ENCODE assay signal across 1 cellular context in genomic region chr20:48738399-48739304, GRCh38.
TF ChIP-seq lines count a peak whose summit lies in the region.

No MANE protein-coding gene starts in this region.

TF ChIP-seq in HepG2, 621 proteins besides CTCF, POLR2A, EP300 and RAD21 (continued from another document and continues in another):
- no peak for TF ChIP-seq ZNF142 (CRISPR knock-in tag; IDR thresholded peaks at IDR 0.05)
- TF ChIP-seq MED13 (CRISPR knock-in tag; IDR thresholded peaks at IDR 0.05) = no peak
- TF ChIP-seq CBX1 (IDR thresholded peaks at IDR 0.05; ENCODE audit: low read depth) = peak; percentile 45
- TF ChIP-seq MZF1 (CRISPR knock-in tag; IDR thresholded peaks at IDR 0.05; ENCODE audit: borderline replicate concordance) = no peak
- TF ChIP-seq MTERF4 (CRISPR knock-in tag; IDR thresholded peaks at IDR 0.05) = peak; percentile 26; the same call in 1 of the 2 replicates
- TF ChIP-seq RBM39 (IDR thresholded peaks at IDR 0.05; ENCODE audit: low read depth, low read length, poor library complexity, severe bottlenecking) = no peak
- TF ChIP-seq ZKSCAN8 (CRISPR knock-in tag; IDR thresholded peaks at IDR 0.05; ENCODE audit: borderline replicate concordance) = no peak
- no peak for TF ChIP-seq CREB1 (IDR thresholded peaks at IDR 0.05)
- TF ChIP-seq CREB1 (CRISPR knock-in tag; IDR thresholded peaks at IDR 0.05) = no peak
- no peak for TF ChIP-seq ZFP36L2 (CRISPR knock-in tag; IDR thresholded peaks at IDR 0.05)
- TF ChIP-seq ZFP36 (IDR thresholded peaks at IDR 0.05; ENCODE audit: borderline replicate concordance, low read depth, low read length, partially characterized antibody) = no peak
- TF ChIP-seq ZBTB49 (CRISPR knock-in tag; IDR thresholded peaks at IDR 0.05; ENCODE audit: borderline replicate concordance) = no peak
- no peak for TF ChIP-seq PCBP1 (IDR thresholded peaks at IDR 0.05; ENCODE audit: borderline replicate concordance, low read depth, low read length)
- TF ChIP-seq RFX1 (IDR thresholded peaks at IDR 0.05) = no peak
- no peak for TF ChIP-seq E2F1 (CRISPR knock-in tag; IDR thresholded peaks at IDR 0.05)
- no peak for TF ChIP-seq MIER2 (CRISPR knock-in tag; IDR thresholded peaks at IDR 0.05)
- no peak for TF ChIP-seq ZNF570 (CRISPR knock-in tag; IDR thresholded peaks at IDR 0.05; ENCODE audit: borderline replicate concordance)
- no peak for TF ChIP-seq LRRFIP1 (CRISPR knock-in tag; conservative IDR thresholded peaks at IDR 0.05)
- TF ChIP-seq ZFAT (CRISPR knock-in tag; conservative IDR thresholded peaks at IDR 0.05) = no peak
- TF ChIP-seq ZNF343 (CRISPR knock-in tag; IDR thresholded peaks at IDR 0.05) = no peak
- TF ChIP-seq TFDP2 (CRISPR knock-in tag; IDR thresholded peaks at IDR 0.05) = no peak
- TF ChIP-seq STAT5B (CRISPR knock-in tag; IDR thresholded peaks at IDR 0.05) = no peak
- no peak for TF ChIP-seq ZNF20 (CRISPR knock-in tag; IDR thresholded peaks at IDR 0.05)
- TF ChIP-seq ZC3H4 (CRISPR knock-in tag; IDR thresholded peaks at IDR 0.05; ENCODE audit: borderline replicate concordance) = no peak
- TF ChIP-seq RXRB (CRISPR knock-in tag; IDR thresholded peaks at IDR 0.05; ENCODE audit: borderline replicate concordance) = peak; percentile 83; the same call in 1 of the 2 replicates
- peak; percentile 71; the same call in 1 of the 2 replicates for TF ChIP-seq ZNF543 (CRISPR knock-in tag; IDR thresholded peaks at IDR 0.05)
- no peak; the same call in 1 of the 2 replicates for TF ChIP-seq PHF8 (CRISPR knock-in tag; IDR thresholded peaks at IDR 0.05)
- TF ChIP-seq ZNF883 (CRISPR knock-in tag; IDR thresholded peaks at IDR 0.05; ENCODE audit: not compliant biosample characterization) = no peak
- no peak for TF ChIP-seq MIXL1 (CRISPR knock-in tag; IDR thresholded peaks at IDR 0.05)
- TF ChIP-seq ZNF558 (CRISPR knock-in tag; IDR thresholded peaks at IDR 0.05; ENCODE audit: borderline replicate concordance) = no peak
- no peak for TF ChIP-seq ZKSCAN1 (IDR thresholded peaks at IDR 0.05; ENCODE audit: low read length)
- TF ChIP-seq E2F5 (CRISPR knock-in tag; conservative IDR thresholded peaks at IDR 0.05) = no peak
- TF ChIP-seq CEBPG (CRISPR knock-in tag; IDR thresholded peaks at IDR 0.05) = no peak
- TF ChIP-seq ZNF709 (CRISPR knock-in tag; IDR thresholded peaks at IDR 0.05) = peak; percentile 77; the same call in 1 of the 2 replicates
- no peak for TF ChIP-seq NAIF1 (CRISPR knock-in tag; IDR thresholded peaks at IDR 0.05; ENCODE audit: borderline replicate concordance)
- no peak for TF ChIP-seq KAT2B (IDR thresholded peaks at IDR 0.05; ENCODE audit: borderline replicate concordance, low read depth, low read length)
- no peak for TF ChIP-seq TSC22D2 (CRISPR knock-in tag; IDR thresholded peaks at IDR 0.05; ENCODE audit: borderline replicate concordance)
- no peak for TF ChIP-seq MAF1 (CRISPR knock-in tag; IDR thresholded peaks at IDR 0.05; ENCODE audit: borderline replicate concordance)
- TF ChIP-seq RAD51 (IDR thresholded peaks at IDR 0.05; ENCODE audit: borderline replicate concordance) = no peak
- no peak for TF ChIP-seq ZNF382 (CRISPR knock-in tag; IDR thresholded peaks at IDR 0.05; ENCODE audit: borderline replicate concordance)
- no peak for TF ChIP-seq CREM (IDR thresholded peaks at IDR 0.05)
- TF ChIP-seq CREM (CRISPR knock-in tag; IDR thresholded peaks at IDR 0.05) = no peak
- 0 out of 2 replicates have a peak, but pooled peaks have one; percentile 78 for TF ChIP-seq ATF5 (CRISPR knock-in tag; IDR thresholded peaks at IDR 0.05; ENCODE audit: low read depth)
- TF ChIP-seq YEATS2 (CRISPR knock-in tag; IDR thresholded peaks at IDR 0.05; ENCODE audit: borderline replicate concordance) = no peak
- no peak for TF ChIP-seq ZBTB10 (CRISPR knock-in tag; IDR thresholded peaks at IDR 0.05; ENCODE audit: borderline replicate concordance)
- 0 out of 2 replicates have a peak, but pooled peaks have one; percentile 42 for TF ChIP-seq ZBTB8A (CRISPR knock-in tag; IDR thresholded peaks at IDR 0.05; ENCODE audit: borderline replicate concordance, low read depth)
- TF ChIP-seq SNAPC2 (CRISPR knock-in tag; IDR thresholded peaks at IDR 0.05) = no peak
- no peak for TF ChIP-seq FLYWCH1 (CRISPR knock-in tag; IDR thresholded peaks at IDR 0.05)
- 0 out of 2 replicates have a peak, but pooled peaks have one; percentile 21 for TF ChIP-seq ZMYM4 (CRISPR knock-in tag; IDR thresholded peaks at IDR 0.05)
- TF ChIP-seq JDP2 (CRISPR knock-in tag; IDR thresholded peaks at IDR 0.05; ENCODE audit: borderline replicate concordance) = no peak
- TF ChIP-seq ZNF235 (CRISPR knock-in tag; IDR thresholded peaks at IDR 0.05; ENCODE audit: borderline replicate concordance) = no peak
- no peak for TF ChIP-seq RELA (CRISPR knock-in tag; IDR thresholded peaks at IDR 0.05)
